23 cellular contexts compared by ENCODE assay signal in the genomic region with DNA sequence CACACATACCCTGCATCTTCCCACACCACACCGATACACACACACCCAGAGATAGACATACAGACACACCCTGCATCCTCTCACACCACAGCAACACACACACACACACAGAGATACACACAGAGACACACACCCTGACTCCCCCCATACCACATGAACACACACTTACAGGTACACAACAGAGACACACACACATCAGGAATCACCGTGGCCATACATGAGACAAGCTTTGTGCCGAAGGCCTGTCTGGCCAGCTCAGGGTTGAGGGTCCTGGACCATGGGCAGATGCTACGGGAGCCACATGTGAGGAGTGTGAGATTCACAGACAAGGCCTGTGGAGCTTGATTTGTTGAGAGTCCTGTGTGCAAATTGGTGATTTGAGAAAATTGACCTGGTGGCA. TPM values are rescaled to one million over a fixed set of nuclear protein-coding genes. Genes with fewer than 3 reads are reported as not detected.
DNase-seq lines count a peak whose midpoint lies in the region; ATAC-seq, FAIRE-seq and TF ChIP-seq lines count a peak whose summit lies in the region.
"Had no signal": no experiment of that assay in that cellular context is flagged by ENCODE, and none has a peak within 500 bp of the region (broad histone marks: within the 10 kb centered on the region; RNA-seq: fewer than 3 reads in every experiment).

No MANE protein-coding gene starts in this region.

- no peak overlapping the region for H3K9ac ChIP-seq in BLaER1
- H3K9ac ChIP-seq: SK-N-SH had no signal

- peaks cover 8 to 9% of the 10 kb centered on the region in 2 donors for H3K4me1 Mint-ChIP-seq in natural killer cell

- H3K4me3 ChIP-seq in BLaER1 (no peak overlapping the region), HEK293 (ENCODE audit: low read depth, low read length) (no peak overlapping the region), esophagus squamous epithelium (no peak overlapping the region), pancreas (no peak overlapping the region), MG63 (no peak overlapping the region)
- H3K4me3 ChIP-seq: GM23338, lung, transverse colon had no signal

- DNase-seq in esophagus squamous epithelium (lab: John Stamatoyannopoulos, UW) = no peak
- DNase-seq in pancreas = peak in 2 of 6 donors; percentile 9 to 28
- no peak for DNase-seq in natural killer cell
- no peak for DNase-seq in MG63
- DNase-seq: ACHN; activated CD4-positive, alpha-beta T cell treated with anti-CD3 and anti-CD28 coated beads, Interleukin-2, amount 10 ng/mL, durations not matched to agents 7 days and 5 days; activated naive CD4-positive, alpha-beta T cell treated with anti-CD3 and anti-CD28 coated beads, Interleukin-2, amount 10 ng/mL, durations not matched to agents 7 days and 5 days; BE2C; brain microvascular endothelial cell; DMS79; GDM1; NCI-H1417; NCI-H2081 treated with DMSO at 0.1 percent for 48 hours; OCI-M1; SK-N-SH; transverse colon had no signal

- no peak overlapping the region for H3K27ac Mint-ChIP-seq in natural killer cell
- H3K27ac Mint-ChIP-seq: activated CD4-positive, alpha-beta T cell treated with anti-CD3 and anti-CD28 coated beads, Interleukin-2, amount 10 ng/mL, durations not matched to agents 7 days and 5 days; activated naive CD4-positive, alpha-beta T cell treated with anti-CD3 and anti-CD28 coated beads, Interleukin-2, amount 10 ng/mL, durations not matched to agents 7 days and 5 days; GM23338 had no signal

- ATAC-seq in pancreas = no peak
- no peak for ATAC-seq in natural killer cell
- no peak for ATAC-seq in HG02973 (IDR thresholded peaks at IDR 0.05; ENCODE audit: unreplicated experiment)
- ATAC-seq in HG02981 (IDR thresholded peaks at IDR 0.05; ENCODE audit: unreplicated experiment) = no peak
- ATAC-seq: GM23338 had no signal

- H3K27ac ChIP-seq in BLaER1 (peak overlapping the region; percentile 8; the same call in 1 of the 2 replicates), HEK293 (ENCODE audit: extremely low read depth, low read depth, low read length) (no peak overlapping the region), esophagus squamous epithelium (peak overlapping the region; percentile 62 to 96 (median 66)), pancreas (peak overlapping the region in 3 of 4 donors; percentile 34 to 86 (median 42))
- H3K27ac ChIP-seq: brain microvascular endothelial cell, VCaP had no signal

- intact Hi-C loops in esophagus squamous epithelium (cut with DNase I) (no loop called here), pancreas (cut with DNase I) (loop anchor here in 1 of 3 donors (5.0 kb wide), 1 partner anchor 60 kb away; no protein-coding TSS in a partner anchor), natural killer cell (cut with micrococcal nuclease) (no loop called here)

- no peaks in the 10 kb centered on the region for H3K9me3 Mint-ChIP-seq in natural killer cell
- H3K9me3 Mint-ChIP-seq: activated CD4-positive, alpha-beta T cell treated with anti-CD3 and anti-CD28 coated beads, Interleukin-2, amount 10 ng/mL, durations not matched to agents 7 days and 5 days; activated naive CD4-positive, alpha-beta T cell treated with anti-CD3 and anti-CD28 coated beads, Interleukin-2, amount 10 ng/mL, durations not matched to agents 7 days and 5 days; GM23338 had no signal

- CTCF ChIA-PET in HEK293 (lab: Yijun Ruan, JAX) = interaction anchor here (0.9 to 14.0 kb wide), 11 partner anchors 38 to 341 kb away, joined by 3 to 436 read pairs (median 10); no protein-coding TSS in a partner anchor

- no peak overlapping the region for H3K4me3 Mint-ChIP-seq in natural killer cell
- H3K4me3 Mint-ChIP-seq: activated CD4-positive, alpha-beta T cell treated with anti-CD3 and anti-CD28 coated beads, Interleukin-2, amount 10 ng/mL, durations not matched to agents 7 days and 5 days; activated naive CD4-positive, alpha-beta T cell treated with anti-CD3 and anti-CD28 coated beads, Interleukin-2, amount 10 ng/mL, durations not matched to agents 7 days and 5 days; GM23338 had no signal

- peaks cover 54% of the 10 kb centered on the region for H3K4me1 ChIP-seq in BLaER1
- H3K4me1 ChIP-seq in HEK293 (ENCODE audit: control insufficient read depth, insufficient read depth, low read length) = no peaks in the 10 kb centered on the region
- peaks cover 22 to 73% (median 46%) of the 10 kb centered on the region in 3 donors for H3K4me1 ChIP-seq in esophagus squamous epithelium
- H3K4me1 ChIP-seq in pancreas = peaks cover 68 to 86% (median 86%) of the 10 kb centered on the region in 3 donors
- H3K4me1 ChIP-seq: BE2C had no signal

- TF ChIP-seq CTCF in HEK293 (tag by site-specific recombination; IDR thresholded peaks at IDR 0.05) (no peak), esophagus squamous epithelium (IDR thresholded peaks at IDR 0.05) (no peak), pancreas (IDR thresholded peaks at IDR 0.05) (no peak), natural killer cell (IDR thresholded peaks at IDR 0.05) (no peak)

- TF ChIP-seq POLR2A in esophagus squamous epithelium (IDR thresholded peaks at IDR 0.05) = no peak

- 90 to 98% methylated on average over 2 to 4 of the region's 4 CpGs for WGBS in esophagus squamous epithelium, 2 donors
- WGBS in pancreas, 2 donors = 79 to 83% methylated on average over 4 of the region's 4 CpGs

- no peaks in the 10 kb centered on the region for H3K36me3 Mint-ChIP-seq in natural killer cell

- no peak for FAIRE-seq in pancreas (lab: Jason Lieb, UNC)

- H3K27me3 ChIP-seq in BLaER1 (no peaks in the 10 kb centered on the region), esophagus squamous epithelium (no peaks in the 10 kb centered on the region), pancreas (no peaks in the 10 kb centered on the region), MG63 (no peaks in the 10 kb centered on the region)
- H3K27me3 ChIP-seq: BE2C, brain microvascular endothelial cell, transverse colon had no signal

- POLR2A ChIA-PET in HEK293 (lab: Yijun Ruan, JAX) = interaction anchor here (1.3 kb wide), 1 partner anchor 16 kb away, joined by 4 read pairs; the partner anchor contains the start of gene IMPA2

- peak overlapping the region; percentile 91 for H3K4me2 ChIP-seq in BLaER1
- H3K4me2 ChIP-seq: GM23338, SK-N-SH had no signal

- no peaks in the 10 kb centered on the region for H3K27me3 Mint-ChIP-seq in natural killer cell (ENCODE audit: low read depth in 2 of 2)
- H3K27me3 Mint-ChIP-seq: activated CD4-positive, alpha-beta T cell treated with anti-CD3 and anti-CD28 coated beads, Interleukin-2, amount 10 ng/mL, durations not matched to agents 7 days and 5 days; activated naive CD4-positive, alpha-beta T cell treated with anti-CD3 and anti-CD28 coated beads, Interleukin-2, amount 10 ng/mL, durations not matched to agents 7 days and 5 days had no signal

- peaks cover 31% of the 10 kb centered on the region for H4K20me1 ChIP-seq in BLaER1

- peaks cover 30% of the 10 kb centered on the region for H3K36me3 ChIP-seq in BLaER1
- peaks cover 4% of the 10 kb centered on the region in 2 experiments; a peak in 2 of 3 replicates for H3K36me3 ChIP-seq in HEK293 (ENCODE audit: control insufficient read depth in 2 of 2, insufficient read depth in 1 of 2, low read length in 2 of 2)
- peaks cover 7 to 33% (median 10%) of the 10 kb centered on the region in 3 donors for H3K36me3 ChIP-seq in esophagus squamous epithelium
- peaks cover 0 to 9% (median 0%) of the 10 kb centered on the region in 3 donors for H3K36me3 ChIP-seq in pancreas
- H3K36me3 ChIP-seq in MG63 = peaks cover 9% of the 10 kb centered on the region
- H3K36me3 ChIP-seq: BE2C, brain microvascular endothelial cell, transverse colon had no signal

- H3K9me3 ChIP-seq in BLaER1 = no peaks in the 10 kb centered on the region
- H3K9me3 ChIP-seq in HEK293 (ENCODE audit: control insufficient read depth, insufficient read depth, low read depth, low read length) = no peaks in the 10 kb centered on the region
- H3K9me3 ChIP-seq in esophagus squamous epithelium = no peaks in the 10 kb centered on the region
- no peaks in the 10 kb centered on the region for H3K9me3 ChIP-seq in pancreas
- no peaks in the 10 kb centered on the region for H3K9me3 ChIP-seq in MG63
- H3K9me3 ChIP-seq: BE2C, SK-N-SH, transverse colon had no signal

TF ChIP-seq in HEK293, 187 proteins besides CTCF, POLR2A, EP300 and RAD21:
- TF ChIP-seq MEIS1 (CRISPR knock-in tag; IDR thresholded peaks at IDR 0.05; ENCODE audit: borderline replicate concordance) (no peak), ZNF266 (tag by site-specific recombination; IDR thresholded peaks at IDR 0.05; ENCODE audit: low read depth) (peak; percentile 16; the same call in 1 of the 2 replicates)

RNA-seq across cellular contexts. Expression of gene IMPA2, which starts 15.6 kb away (rescaled TPM):
- total RNA-seq in esophagus squamous epithelium (100 to 1,000 TPM; 121 to 235 (median 164) TPM), pancreas (100 to 1,000 TPM; 140 to 286 (median 208) TPM), natural killer cell (1 to 10 TPM; 2.7 to 6.6 (median 3.6) TPM)
- 100 to 1,000 TPM in 1 of 2 donors, 10 to 100 TPM in 1; 93.5 to 130 TPM for polyA plus RNA-seq in pancreas
- total RNA-seq in MG63 (2014; rRNA removed; shearing (Covaris generic); ENCODE audit: low replicate concordance) = 70.0 and 90.8 TPM in 2 replicates
